ENCODE assay signal across 20 cellular contexts in genomic region chr7:54967384-54967783, GRCh38. TPM values are rescaled to one million over a fixed set of nuclear protein-coding genes. Genes with fewer than 3 reads are reported as not detected.
A peak's percentile ranks its signal among the peaks of the same experiment; 100 is the strongest.
DNase-seq lines count a peak whose midpoint lies in the region; ATAC-seq, FAIRE-seq and TF ChIP-seq lines count a peak whose summit lies in the region.
"Had no signal": no experiment of that assay in that cellular context is flagged by ENCODE, and none has a peak within 500 bp of the region (broad histone marks: within the 10 kb centered on the region; RNA-seq: fewer than 3 reads in every experiment).

No MANE protein-coding gene starts in this region.

- H4K20me1 ChIP-seq in K562 (replicated peaks; ENCODE audit: control insufficient read depth, insufficient read depth, low read length), result no peaks in the 10 kb centered on the region

- H3K79me2 ChIP-seq in K562 (ENCODE audit: control insufficient read depth, insufficient read depth, low read length), result no peaks in the 10 kb centered on the region

- no peak overlapping the region for H3K4me3 ChIP-seq in K562
- no peak overlapping the region for H3K4me3 ChIP-seq in upper lobe of right lung
- H3K4me3 ChIP-seq: heart left ventricle, sigmoid colon had no signal

- no peaks in the 10 kb centered on the region for H3K9me3 ChIP-seq in K562 (replicated peaks; ENCODE audit: control insufficient read depth, insufficient read depth, low read depth, low read length)
- H3K9me3 ChIP-seq in upper lobe of right lung, result no peaks in the 10 kb centered on the region
- H3K9me3 ChIP-seq: sigmoid colon had no signal

- no peaks in the 10 kb centered on the region for H3K4me1 Mint-ChIP-seq in activated CD8-positive, alpha-beta T cell treated with anti-CD3 and anti-CD28 coated beads, Interleukin-2, amount 10 ng/mL, durations not matched to agents 7 days and 5 days (ENCODE audit: low read depth)
- H3K4me1 Mint-ChIP-seq in osteocyte (ENCODE audit: unreplicated experiment), result no peaks in the 10 kb centered on the region
- H3K4me1 Mint-ChIP-seq: nephron progenitor cell; stimulated activated naive B cell treated with anti-CD40 and anti-IgM and Interleukin-4, amounts not matched to agents 10 μg/mL and 1 μg/mL and 100 μg/mL, for 72 hours; WTC11 had no signal

- TF ChIP-seq CTCF in K562 (IDR thresholded peaks at IDR 0.05 in 2 of 3, conservative IDR thresholded peaks at IDR 0.05 in 1 of 3; ENCODE audit: insufficient read depth in 2 of 3, low read depth in 1 of 3, low read length in 3 of 3), result no peak
- no peak for TF ChIP-seq CTCF in upper lobe of right lung (IDR thresholded peaks at IDR 0.05)
- TF ChIP-seq CTCF in osteocyte (IDR thresholded peaks at IDR 0.05), result no peak

- H3K9ac ChIP-seq in K562 (ENCODE audit: insufficient read depth in 1 of 2, low read depth in 2 of 2, low read length in 2 of 2), result no peak overlapping the region

- no peak for TF ChIP-seq POLR2A in K562 (conservative IDR thresholded peaks at IDR 0.05)

- TF ChIP-seq RAD21 in K562 (CRISPR knock-in tag; conservative IDR thresholded peaks at IDR 0.05 in 1 of 2, IDR thresholded peaks at IDR 0.05 in 1 of 2), result no peak

- ATAC-seq in K562, result no peak
- ATAC-seq in upper lobe of right lung, result peak; percentile 94
- no peak for ATAC-seq in activated CD8-positive, alpha-beta T cell treated with anti-CD3 and anti-CD28 coated beads, Interleukin-2, amount 10 ng/mL, durations not matched to agents 7 days and 5 days
- ATAC-seq: heart left ventricle; stimulated activated naive B cell treated with anti-CD40 and anti-IgM and Interleukin-4, amounts not matched to agents 10 μg/mL and 1 μg/mL and 100 μg/mL, for 72 hours; WTC11 had no signal

- POLR2A ChIA-PET in K562 (lab: Yijun Ruan, JAX), result no interaction called here
- POLR2A ChIA-PET in activated CD8-positive, alpha-beta T cell treated with anti-CD3 and anti-CD28 coated beads, Interleukin-2, amount 10 ng/mL, durations not matched to agents 7 days and 5 days (lab: Charles Lee), result no interaction called here

- CTCF ChIA-PET in K562 (lab: Yijun Ruan, JAX; ENCODE audit: low intra/inter-chr PET ratio), result no interaction called here
- CTCF ChIA-PET in activated CD8-positive, alpha-beta T cell treated with anti-CD3 and anti-CD28 coated beads, Interleukin-2, amount 10 ng/mL, durations not matched to agents 7 days and 5 days (lab: Charles Lee), result interaction anchor here (0.8 kb wide), 1 partner anchor 31 kb away, joined by 3 read pairs; no protein-coding TSS in a partner anchor

- no peak overlapping the region for H3K27ac ChIP-seq in K562 (ENCODE audit: extremely low read depth, low read depth, low read length)
- H3K27ac ChIP-seq in upper lobe of right lung, result no peak overlapping the region
- H3K27ac ChIP-seq: heart left ventricle, sigmoid colon had no signal

- H3K9me3 Mint-ChIP-seq in activated CD8-positive, alpha-beta T cell treated with anti-CD3 and anti-CD28 coated beads, Interleukin-2, amount 10 ng/mL, durations not matched to agents 7 days and 5 days (ENCODE audit: insufficient read depth), result no peaks in the 10 kb centered on the region
- peaks cover 4% of the 10 kb centered on the region for H3K9me3 Mint-ChIP-seq in osteocyte (ENCODE audit: unreplicated experiment)
- H3K9me3 Mint-ChIP-seq: CD4-positive, alpha-beta T cell had no signal

- H3K27ac Mint-ChIP-seq in activated CD8-positive, alpha-beta T cell treated with anti-CD3 and anti-CD28 coated beads, Interleukin-2, amount 10 ng/mL, durations not matched to agents 7 days and 5 days, result no peak overlapping the region
- no peak overlapping the region for H3K27ac Mint-ChIP-seq in osteocyte (ENCODE audit: unreplicated experiment)
- H3K27ac Mint-ChIP-seq: CD4-positive, alpha-beta T cell; nephron progenitor cell; stimulated activated naive B cell treated with anti-CD40 and anti-IgM and Interleukin-4, amounts not matched to agents 10 μg/mL and 1 μg/mL and 100 μg/mL, for 72 hours; WTC11 had no signal

- in situ Hi-C loops in K562 (cut with MboI) (no loop called here), KBM-7 (cut with MboI; ENCODE audit: low pct_unique_long_range_greater_than_20kb, low sequenced_read_pairs) (no loop called here)

- no peaks in the 10 kb centered on the region for H3K4me1 ChIP-seq in K562 (replicated peaks in 1 of 2; ENCODE audit: control insufficient read depth in 2 of 2, insufficient read depth in 2 of 2, low read length in 2 of 2)
- no peaks in the 10 kb centered on the region for H3K4me1 ChIP-seq in upper lobe of right lung
- H3K4me1 ChIP-seq: heart left ventricle had no signal

- no peak overlapping the region for H3K4me2 ChIP-seq in K562 (ENCODE audit: insufficient read depth, low read length)

- FAIRE-seq in K562 (lab: Jason Lieb, UNC), result no peak
- FAIRE-seq: GM18507, HTR-8/SVneo had no signal

- TF ChIP-seq EP300 in K562 (IDR thresholded peaks at IDR 0.05; ENCODE audit: low read length), result no peak

- intact Hi-C loops in K562 (cut with micrococcal nuclease) (no loop called here), upper lobe of right lung (cut with DNase I) (no loop called here)

- H3K4me3 Mint-ChIP-seq in activated CD8-positive, alpha-beta T cell treated with anti-CD3 and anti-CD28 coated beads, Interleukin-2, amount 10 ng/mL, durations not matched to agents 7 days and 5 days, result no peak overlapping the region
- no peak overlapping the region for H3K4me3 Mint-ChIP-seq in osteocyte (ENCODE audit: unreplicated experiment)
- H3K4me3 Mint-ChIP-seq: CD4-positive, alpha-beta T cell; nephron progenitor cell; stimulated activated naive B cell treated with anti-CD40 and anti-IgM and Interleukin-4, amounts not matched to agents 10 μg/mL and 1 μg/mL and 100 μg/mL, for 72 hours; WTC11 had no signal

- DNase-seq in HPDE6-E6E7 (ENCODE audit: extremely low spot score) (peak; percentile 82), K562 (ENCODE audit: extremely low read depth in 1 of 4, low spot score in 3 of 4) (no peak), iris pigment epithelial cell (ENCODE audit: low read depth) (peak; percentile 58), upper lobe of right lung (no peak), osteocyte (ENCODE audit: extremely low spot score, unreplicated experiment) (no peak), NCI-H2196 treated with DMSO at 0.1 percent for 48 hours (lab: John Stamatoyannopoulos, UW; ENCODE audit: unreplicated experiment) (no peak), KBM-7 (no peak)
- DNase-seq in activated CD8-positive, alpha-beta T cell treated with anti-CD3 and anti-CD28 coated beads, Interleukin-2, amount 10 ng/mL, durations not matched to agents 7 days and 5 days, result no peak
- DNase-seq: activated naive CD4-positive, alpha-beta T cell treated with Interleukin-2 at 50 U/mL for 16 hours; CD4-positive, alpha-beta T cell; central memory CD4-positive, alpha-beta T cell; heart left ventricle; NCI-H1092; NCI-H510A; nephron progenitor cell; sigmoid colon; stimulated activated naive B cell treated with anti-CD40 and anti-IgM and Interleukin-4, amounts not matched to agents 10 μg/mL and 1 μg/mL and 100 μg/mL, for 72 hours had no signal

- no peaks in the 10 kb centered on the region for H3K36me3 Mint-ChIP-seq in activated CD8-positive, alpha-beta T cell treated with anti-CD3 and anti-CD28 coated beads, Interleukin-2, amount 10 ng/mL, durations not matched to agents 7 days and 5 days (ENCODE audit: low read depth)
- no peaks in the 10 kb centered on the region for H3K36me3 Mint-ChIP-seq in osteocyte (ENCODE audit: unreplicated experiment)
- H3K36me3 Mint-ChIP-seq: stimulated activated naive B cell treated with anti-CD40 and anti-IgM and Interleukin-4, amounts not matched to agents 10 μg/mL and 1 μg/mL and 100 μg/mL, for 72 hours had no signal

- H3K36me3 ChIP-seq in K562 (ENCODE audit: control insufficient read depth, insufficient read depth, low read length), result no peaks in the 10 kb centered on the region
- no peaks in the 10 kb centered on the region for H3K36me3 ChIP-seq in upper lobe of right lung
- H3K36me3 ChIP-seq: heart left ventricle, sigmoid colon had no signal

- H3K27me3 Mint-ChIP-seq in activated CD8-positive, alpha-beta T cell treated with anti-CD3 and anti-CD28 coated beads, Interleukin-2, amount 10 ng/mL, durations not matched to agents 7 days and 5 days (ENCODE audit: low read depth), result no peaks in the 10 kb centered on the region
- H3K27me3 Mint-ChIP-seq in osteocyte (ENCODE audit: unreplicated experiment), result no peaks in the 10 kb centered on the region
- H3K27me3 Mint-ChIP-seq: stimulated activated naive B cell treated with anti-CD40 and anti-IgM and Interleukin-4, amounts not matched to agents 10 μg/mL and 1 μg/mL and 100 μg/mL, for 72 hours had no signal

- WGBS in K562 (ENCODE audit: insufficient coverage, low coverage, missing lambda C conversion rate), result 1% methylated on average over 8 of the region's 8 CpGs

- H3K9me1 ChIP-seq in K562 (ENCODE audit: control insufficient read depth, insufficient read depth, low read length), result no peaks in the 10 kb centered on the region

- H3K27me3 ChIP-seq in K562 (ENCODE audit: control insufficient read depth in 2 of 2, insufficient read depth in 2 of 2, low read length in 2 of 2), result no peaks in the 10 kb centered on the region
- H3K27me3 ChIP-seq in upper lobe of right lung, result no peaks in the 10 kb centered on the region
- H3K27me3 ChIP-seq: sigmoid colon had no signal

- no peak overlapping the region for H2AFZ ChIP-seq in K562 (ENCODE audit: low read depth, low read length)

- BruUV-seq in K562 (replicated peaks; lab: Mats Ljungman, UMichigan), result no TSS peak

RNA-seq across cellular contexts. Expression of gene EGFR, which starts 51.4 kb away (rescaled TPM):
- not detected in 2 replicates for total RNA-seq in K562 (2011; cell fraction: chromatin; rRNA removed; ENCODE audit: low replicate concordance)
- total RNA-seq in K562 (2011; cell fraction: nucleolus; rRNA removed), result not detected in 2 replicates
- total RNA-seq in K562 (2011; cell fraction: nucleoplasm; rRNA removed), result not detected in 2 replicates
- total RNA-seq in K562 (2014; rRNA removed), result not detected in 2 replicates
- not detected in 2 replicates for total RNA-seq in K562 (2014; rRNA removed; fragmentation: Illumina TruSeq; extraction: Trizol)
- total RNA-seq in K562 (2015; rRNA removed; fragmentation: Illumina TruSeq; extraction: Trizol), result not detected in 2 replicates
- total RNA-seq in K562 (2021), result 0.13 and 0.18 TPM in 2 replicates
- not detected in 2 replicates for polyA plus RNA-seq in K562 (2011; rRNA removed)
- polyA plus RNA-seq in K562 (2011; cell fraction: cytosol; rRNA removed), result not detected in 2 replicates
- not detected in 2 replicates for polyA plus RNA-seq in K562 (2011; cell fraction: nucleus; rRNA removed)
- not detected in 2 replicates for polyA plus RNA-seq in K562 (2012)
- polyA plus RNA-seq in K562 (2014; fragmentation: Illumina TruSeq; extraction: Trizol), result not detected in 2 replicates
- not detected for polyA plus RNA-seq in K562 (2014; fragmentation: Nextera tagmentation; extraction: Ambion mirVana)
- polyA plus RNA-seq in K562 (2014; rRNA removed), result not detected in 2 replicates
- polyA minus RNA-seq in K562 (2011; rRNA and poly(A)+ RNA removed), result not detected in 2 replicates
- polyA minus RNA-seq in K562 (2011; cell fraction: cytosol; rRNA and poly(A)+ RNA removed), result 0.19 and 0.73 TPM in 2 replicates
- under 0.01 TPM in 1 of 2 replicates, not detected in the other for polyA minus RNA-seq in K562 (2011; cell fraction: nucleus; rRNA and poly(A)+ RNA removed)
- 78.3 TPM for total RNA-seq in upper lobe of right lung
- not detected for total RNA-seq in activated CD8-positive, alpha-beta T cell treated with anti-CD3 and anti-CD28 coated beads, Interleukin-2, amount 10 ng/mL, durations not matched to agents 7 days and 5 days
- 56.2 and 56.5 TPM in 2 replicates for total RNA-seq in osteocyte
- total RNA-seq: CD4-positive, alpha-beta T cell had no signal

Comparison
In these comparisons a context has a peak if more than half of its experiments do, and no peak if none do; other contexts are left out.
1. DNase-seq: peak in HPDE6-E6E7 (single experiment) and iris pigment epithelial cell (single experiment); none in K562 (0 of 4), upper lobe of right lung (single experiment), activated CD8-positive, alpha-beta T cell treated with anti-CD3 and anti-CD28 coated beads, Interleukin-2, amount 10 ng/mL, durations not matched to agents 7 days and 5 days (single experiment), osteocyte (single experiment), NCI-H2196 treated with DMSO at 0.1 percent for 48 hours (single experiment) and KBM-7 (single experiment).
2. RNA of gene EGFR, which starts 51.4 kb away (total RNA-seq): 78.3 TPM in upper lobe of right lung (single experiment) and 56.2 to 56.5 TPM in osteocyte; 0.13 to 0.18 TPM in K562 and not detected in activated CD8-positive, alpha-beta T cell treated with anti-CD3 and anti-CD28 coated beads, Interleukin-2, amount 10 ng/mL, durations not matched to agents 7 days and 5 days; every median in the first group is over 10 times any median in the second.